13 cellular contexts compared by ENCODE assay signal in the genomic region with DNA sequence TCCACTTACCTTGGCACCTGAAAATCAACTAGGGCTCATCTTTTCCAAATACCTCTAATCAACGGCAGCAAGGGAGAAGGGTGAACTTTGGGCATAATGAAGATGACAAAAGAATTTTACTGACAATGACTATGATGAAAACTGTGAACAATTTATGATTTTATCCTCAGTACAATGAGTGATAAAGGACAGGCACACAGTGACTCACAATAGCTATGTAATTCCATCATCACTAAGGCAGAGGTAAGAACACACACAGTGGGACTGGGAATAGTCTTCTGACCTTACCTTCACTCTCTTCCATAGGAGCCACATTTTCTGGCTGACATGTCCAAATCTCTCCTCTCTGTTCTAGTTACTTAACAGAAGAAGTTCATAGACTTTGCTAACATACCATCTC. TPM values are rescaled to one million over a fixed set of nuclear protein-coding genes. Genes with fewer than 3 reads are reported as not detected.
DNase-seq lines count a peak whose midpoint lies in the region; ATAC-seq and TF ChIP-seq lines count a peak whose summit lies in the region.
"Had no signal": no experiment of that assay in that cellular context is flagged by ENCODE, and none has a peak within 500 bp of the region (broad histone marks: within the 10 kb centered on the region; RNA-seq: fewer than 3 reads in every experiment).

No MANE protein-coding gene starts in this region.

- CTCF ChIA-PET in SK-N-SH (lab: Yijun Ruan, JAX) = no interaction called here

- H3K9me3 ChIP-seq in SK-N-SH = no peaks in the 10 kb centered on the region
- H3K9me3 ChIP-seq: BLaER1 had no signal

- peaks cover 0 to 15% of the 10 kb centered on the region in 2 experiments; a peak in 1 of 4 replicates for H3K4me1 ChIP-seq in SK-N-SH (ENCODE audit: control insufficient read depth in 1 of 2, insufficient read depth in 2 of 2, low read depth in 1 of 2, low read length in 1 of 2)
- H3K4me1 ChIP-seq: BLaER1 had no signal

- H3K4me3 ChIP-seq in SK-N-SH (ENCODE audit: low read depth in 2 of 2, low read length in 1 of 2) (no peak overlapping the region), fibroblast of mammary gland (ENCODE audit: control insufficient read depth, low read depth, low read length) (no peak overlapping the region)
- H3K4me3 ChIP-seq: BLaER1 had no signal

- peak overlapping the region in 1 of 2 experiments; percentile 62; a peak in 3 of 4 replicates for H3K27ac ChIP-seq in SK-N-SH (ENCODE audit: low read depth in 2 of 2, low read length in 1 of 2)
- H3K27ac ChIP-seq: BLaER1 had no signal

- peaks cover 18% of the 10 kb centered on the region for H3K4me1 Mint-ChIP-seq in nephron

- TF ChIP-seq RAD21 in SK-N-SH (IDR thresholded peaks at IDR 0.05; ENCODE audit: low read length) = no peak

- H3K9ac ChIP-seq in SK-N-SH = no peak overlapping the region
- H3K9ac ChIP-seq: BLaER1 had no signal

- H3K27me3 ChIP-seq in SK-N-SH (ENCODE audit: insufficient read depth) = no peaks in the 10 kb centered on the region
- H3K27me3 ChIP-seq: BLaER1 had no signal

- no peak for TF ChIP-seq EP300 in SK-N-SH (IDR thresholded peaks at IDR 0.05; ENCODE audit: borderline replicate concordance in 1 of 2, low read depth in 1 of 2, low read length in 1 of 2)

- no peak for TF ChIP-seq CTCF in SK-N-SH (IDR thresholded peaks at IDR 0.05)
- no peak for TF ChIP-seq CTCF in fibroblast of mammary gland (conservative IDR thresholded peaks at IDR 0.05; ENCODE audit: control insufficient read depth, insufficient read depth, low read depth, low read length)
- TF ChIP-seq CTCF in nephron (IDR thresholded peaks at IDR 0.05; ENCODE audit: unreplicated experiment in 3 of 3) = no peak

- H2AFZ ChIP-seq in SK-N-SH (ENCODE audit: low read depth) = peak overlapping the region; percentile 32; the same call in 1 of the 2 replicates

- 70% methylated on average over 1 of the region's 1 CpG for WGBS in SK-N-SH (ENCODE audit: low lambda C conversion rate)

- H3K4me2 ChIP-seq in SK-N-SH = 0 out of 2 replicates have a peak overlapping the region, but pooled peaks have one; percentile 6
- H3K4me2 ChIP-seq: BLaER1 had no signal

- H4K20me1 ChIP-seq in SK-N-SH (ENCODE audit: insufficient read depth) = no peaks in the 10 kb centered on the region
- H4K20me1 ChIP-seq: BLaER1 had no signal

- H3K79me2 ChIP-seq in SK-N-SH (ENCODE audit: insufficient read depth) = no peaks in the 10 kb centered on the region

- DNase-seq in SK-N-SH (no peak), dermis microvascular lymphatic vessel endothelial cell (ENCODE audit: low read depth in 2 of 2) (peak; percentile 48 to 65), fibroblast of mammary gland (ENCODE audit: low read depth) (peak; percentile 22), SIG-M5 treated with dmso at 0.1 percent for 504 hours (lab: John Stamatoyannopoulos, UW; ENCODE audit: unreplicated experiment) (no peak), left lobe of liver (ENCODE audit: low spot score) (no peak), left ventricle myocardium superior (no peak)
- no peak for DNase-seq in stimulated activated naive CD4-positive, alpha-beta T cell (lab: John Stamatoyannopoulos, UW)
- DNase-seq: DMS53, GF-D8, H7 had no signal

- H3K36me3 Mint-ChIP-seq in nephron (ENCODE audit: low read depth) = peaks cover 3% of the 10 kb centered on the region

- H3K9me2 ChIP-seq in SK-N-SH = no peaks in the 10 kb centered on the region

- no peak overlapping the region for H3K4me3 Mint-ChIP-seq in nephron

- H3K27me3 Mint-ChIP-seq in nephron (ENCODE audit: low read depth) = no peaks in the 10 kb centered on the region

- no peak for ATAC-seq in left lobe of liver
- ATAC-seq in left ventricle myocardium superior = no peak

- H3K9me3 Mint-ChIP-seq in nephron = no peaks in the 10 kb centered on the region

- no peaks in the 10 kb centered on the region for H3K36me3 ChIP-seq in SK-N-SH (replicated peaks in 1 of 2; ENCODE audit: control insufficient read depth in 1 of 2, insufficient read depth in 2 of 2, low read length in 1 of 2)
- H3K36me3 ChIP-seq: BLaER1 had no signal

- peak overlapping the region in 2 of 3 experiments; percentile 39 to 65 for H3K27ac Mint-ChIP-seq in nephron

- intact Hi-C loops in left ventricle myocardium superior (cut with micrococcal nuclease) = no loop called here

- H3F3A ChIP-seq in SK-N-SH (replicated peaks; ENCODE audit: insufficient read depth) = peaks cover 11% of the 10 kb centered on the region

- POLR2A ChIA-PET in SK-N-SH (lab: Yijun Ruan, JAX) = no interaction called here

TF ChIP-seq in SK-N-SH, 30 proteins besides CTCF, POLR2A, EP300 and RAD21:
- no peak for TF ChIP-seq FOXM1 (IDR thresholded peaks at IDR 0.05; ENCODE audit: low read depth)
- TF ChIP-seq MEF2A (IDR thresholded peaks at IDR 0.05; ENCODE audit: borderline replicate concordance, low read depth) = no peak
- TF ChIP-seq, protein P1, sequence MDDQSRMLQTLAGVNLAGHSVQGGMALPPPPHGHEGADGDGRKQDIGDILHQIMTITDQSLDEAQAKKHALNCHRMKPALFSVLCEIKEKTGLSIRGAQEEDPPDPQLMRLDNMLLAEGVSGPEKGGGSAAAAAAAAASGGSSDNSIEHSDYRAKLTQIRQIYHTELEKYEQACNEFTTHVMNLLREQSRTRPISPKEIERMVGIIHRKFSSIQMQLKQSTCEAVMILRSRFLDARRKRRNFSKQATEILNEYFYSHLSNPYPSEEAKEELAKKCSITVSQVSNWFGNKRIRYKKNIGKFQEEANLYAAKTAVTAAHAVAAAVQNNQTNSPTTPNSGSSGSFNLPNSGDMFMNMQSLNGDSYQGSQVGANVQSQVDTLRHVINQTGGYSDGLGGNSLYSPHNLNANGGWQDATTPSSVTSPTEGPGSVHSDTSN (IDR thresholded peaks at IDR 0.05) = peak; percentile 59; the same call in 1 of the 2 replicates
- no peak for TF ChIP-seq RXRA (IDR thresholded peaks at IDR 0.05; ENCODE audit: borderline replicate concordance, low read depth)
- no peak for TF ChIP-seq RFX5 (IDR thresholded peaks at IDR 0.05; ENCODE audit: low read length)
- 0 out of 2 replicates have a peak, but pooled peaks have one; percentile 36 for TF ChIP-seq TCF12 (IDR thresholded peaks at IDR 0.05)

RNA-seq across cellular contexts. Expression of a gene that starts 26.1 kb away (rescaled TPM):
- not detected in 2 replicates for polyA plus RNA-seq in SK-N-SH (2012; rRNA removed)
- not detected in 2 replicates for polyA plus RNA-seq in SK-N-SH (2012; cell fraction: cytosol; rRNA removed)
- polyA plus RNA-seq in SK-N-SH (2012; cell fraction: nucleus; rRNA removed) = not detected in 2 replicates
- total RNA-seq in dermis microvascular lymphatic vessel endothelial cell (not detected in 2 replicates), left lobe of liver (not detected), left ventricle myocardium superior (not detected)
- polyA plus RNA-seq: AG04450 had no signal

Comparison
In these comparisons a context has a peak if more than half of its experiments do, and no peak if none do; other contexts are left out.
1. DNase-seq: peak in dermis microvascular lymphatic vessel endothelial cell (2 of 2) and fibroblast of mammary gland (single experiment); none in SK-N-SH (single experiment), SIG-M5 treated with dmso at 0.1 percent for 504 hours (single experiment), left lobe of liver (single experiment), stimulated activated naive CD4-positive, alpha-beta T cell (0 of 6) and left ventricle myocardium superior (single experiment).